In genomic region chr14:54335569-54336155, GRCh38 we compare ENCODE assay signal across 3 cellular contexts.
TF ChIP-seq lines count a peak whose summit lies in the region.

No MANE protein-coding gene starts in this region.

TF ChIP-seq in IMR-90, 13 proteins besides CTCF, POLR2A, EP300 and RAD21:
- peak; percentile 87 for TF ChIP-seq NFE2L2 (IDR thresholded peaks at IDR 0.05; ENCODE audit: low read depth, low read length)
- peak; percentile 57 for TF ChIP-seq MAFK (IDR thresholded peaks at IDR 0.05; ENCODE audit: low read depth, low read length)
- TF ChIP-seq FOS (IDR thresholded peaks at IDR 0.05; ENCODE audit: low read depth, low read length): no peak
TF ChIP-seq in IMR-90: peak in this region for 2.

TF ChIP-seq in HEK293T, 16 proteins besides CTCF, POLR2A, EP300 and RAD21:
- no peak for TF ChIP-seq NFRKB (IDR thresholded peaks at IDR 0.05)
- TF ChIP-seq L3MBTL2 (conservative IDR thresholded peaks at IDR 0.05): no peak
- TF ChIP-seq LEF1 (IDR thresholded peaks at IDR 0.05; ENCODE audit: borderline replicate concordance): no peak
- no peak for TF ChIP-seq HDGF (IDR thresholded peaks at IDR 0.05; ENCODE audit: borderline replicate concordance)
- TF ChIP-seq CTBP1 (IDR thresholded peaks at IDR 0.05; ENCODE audit: borderline replicate concordance): no peak
- no peak for TF ChIP-seq FOXM1 (IDR thresholded peaks at IDR 0.05; ENCODE audit: borderline replicate concordance)
- TF ChIP-seq ZNF384 (IDR thresholded peaks at IDR 0.05): no peak
- no peak for TF ChIP-seq ARNT (IDR thresholded peaks at IDR 0.05)
- TF ChIP-seq PKNOX1 (IDR thresholded peaks at IDR 0.05): no peak
- TF ChIP-seq ELF4 (IDR thresholded peaks at IDR 0.05): no peak
- no peak for TF ChIP-seq SUZ12 (IDR thresholded peaks at IDR 0.05)
- TF ChIP-seq BHLHE40 (IDR thresholded peaks at IDR 0.05; ENCODE audit: borderline replicate concordance): no peak
- no peak for TF ChIP-seq FOXA1 (IDR thresholded peaks at IDR 0.05)
- TF ChIP-seq FOXK2 (IDR thresholded peaks at IDR 0.05): no peak
- TF ChIP-seq TARDBP (IDR thresholded peaks at IDR 0.05): no peak
- TF ChIP-seq SP1 (IDR thresholded peaks at IDR 0.05): no peak

TF ChIP-seq in GM23338, 12 proteins besides CTCF, POLR2A, EP300 and RAD21:
- TF ChIP-seq ZNF462 (CRISPR knock-in tag; IDR thresholded peaks at IDR 0.05): no peak
- no peak for TF ChIP-seq EZH2 (IDR thresholded peaks at IDR 0.05; ENCODE audit: low read depth, unreplicated experiment)
- TF ChIP-seq ETS1 (IDR thresholded peaks at IDR 0.05): no peak
- TF ChIP-seq STAT1 (IDR thresholded peaks at IDR 0.05; ENCODE audit: unreplicated experiment): no peak
- no peak for TF ChIP-seq NANOG (IDR thresholded peaks at IDR 0.05; ENCODE audit: borderline replicate concordance)
- TF ChIP-seq EZH2phosphoT487 (IDR thresholded peaks at IDR 0.05; ENCODE audit: unreplicated experiment): no peak
- TF ChIP-seq ZNF331 (CRISPR knock-in tag; IDR thresholded peaks at IDR 0.05; ENCODE audit: low read depth): no peak
- no peak for TF ChIP-seq CREB1 (CRISPR knock-in tag; IDR thresholded peaks at IDR 0.05; ENCODE audit: low read depth)
- no peak for TF ChIP-seq POLR2AphosphoS5 (IDR thresholded peaks at IDR 0.05; ENCODE audit: low read depth)
